In genomic region chr16:86408685-86409084, GRCh38 we compare ENCODE assay signal across 15 cellular contexts.
A peak's percentile ranks its signal among the peaks of the same experiment; 100 is the strongest.
DNase-seq lines count a peak whose midpoint lies in the region; ATAC-seq and TF ChIP-seq lines count a peak whose summit lies in the region.
"Had no signal": no experiment of that assay in that cellular context is flagged by ENCODE, and none has a peak within 500 bp of the region (broad histone marks: within the 10 kb centered on the region; RNA-seq: fewer than 3 reads in every experiment).

No MANE protein-coding gene starts in this region.

- peak overlapping the region; percentile 68 to 81 for H3K18ac ChIP-seq in mesenchymal stem cell (ENCODE audit: low read depth in 1 of 2, low read length in 2 of 2)

- peak overlapping the region; percentile 80 for H4K8ac ChIP-seq in mesenchymal stem cell (ENCODE audit: low read length)

- CTCF ChIA-PET in WTC11 (lab: Charles Lee): interaction anchor here (1.4 to 1.6 kb wide), 3 partner anchors 22 to 135 kb away, joined by 3 to 4 read pairs (median 4); no protein-coding TSS in a partner anchor

- H3K27me3 ChIP-seq in mesenchymal stem cell (ENCODE audit: control insufficient read depth in 1 of 2, insufficient read depth in 1 of 2, low read length in 2 of 2): peaks cover 0 to 75% of the 10 kb centered on the region in 2 experiments
- H3K27me3 ChIP-seq in sigmoid colon: no peaks in the 10 kb centered on the region

- H3K27ac ChIP-seq in mesenchymal stem cell (ENCODE audit: low read length, poor library complexity, severe bottlenecking) (no peak overlapping the region), sigmoid colon (peak overlapping the region in 3 of 4 donors; percentile 7 to 77 (median 57))
- H3K27ac ChIP-seq: 22Rv1 had no signal

- no peak overlapping the region for H2BK5ac ChIP-seq in mesenchymal stem cell (ENCODE audit: low read depth, low read length, poor library complexity, severe bottlenecking)

- no peaks in the 10 kb centered on the region for H3K4me1 Mint-ChIP-seq in activated naive CD8-positive, alpha-beta T cell treated with anti-CD3 and anti-CD28 coated beads, Interleukin-2, amount 10 ng/mL, durations not matched to agents 7 days and 5 days
- H3K4me1 Mint-ChIP-seq in activated naive CD8-positive, alpha-beta T cell treated with anti-CD3 and anti-CD28 coated beads, Interleukin-2, amount 50 U/mL, for 24 hours: no peaks in the 10 kb centered on the region
- H3K4me1 Mint-ChIP-seq in WTC11: peaks cover 28% of the 10 kb centered on the region
- H3K4me1 Mint-ChIP-seq: CD14-positive monocyte had no signal

- H3K9ac ChIP-seq in mesenchymal stem cell (ENCODE audit: low read length): no peak overlapping the region

- peak overlapping the region; percentile 36 for H3K27ac Mint-ChIP-seq in activated naive CD8-positive, alpha-beta T cell treated with anti-CD3 and anti-CD28 coated beads, Interleukin-2, amount 10 ng/mL, durations not matched to agents 7 days and 5 days
- no peak overlapping the region for H3K27ac Mint-ChIP-seq in activated naive CD8-positive, alpha-beta T cell treated with anti-CD3 and anti-CD28 coated beads, Interleukin-2, amount 50 U/mL, for 24 hours
- H3K27ac Mint-ChIP-seq in WTC11: no peak overlapping the region
- H3K27ac Mint-ChIP-seq: CD14-positive monocyte; CD8-positive, alpha-beta T cell had no signal

- H3K36me3 ChIP-seq in mesenchymal stem cell (ENCODE audit: control insufficient read depth in 1 of 2, insufficient read depth in 2 of 2, low read depth in 1 of 2, low read length in 2 of 2) (no peaks in the 10 kb centered on the region), sigmoid colon (no peaks in the 10 kb centered on the region)

- H3K4me3 ChIP-seq in mesenchymal stem cell (ENCODE audit: insufficient read depth in 1 of 2, low read depth in 1 of 2, low read length in 2 of 2): no peak overlapping the region
- H3K4me3 ChIP-seq in sigmoid colon: no peak overlapping the region

- no peaks in the 10 kb centered on the region for H3K36me3 Mint-ChIP-seq in activated naive CD8-positive, alpha-beta T cell treated with anti-CD3 and anti-CD28 coated beads, Interleukin-2, amount 10 ng/mL, durations not matched to agents 7 days and 5 days
- H3K36me3 Mint-ChIP-seq in activated naive CD8-positive, alpha-beta T cell treated with anti-CD3 and anti-CD28 coated beads, Interleukin-2, amount 50 U/mL, for 24 hours (ENCODE audit: low read depth): no peaks in the 10 kb centered on the region
- peaks cover 19% of the 10 kb centered on the region for H3K36me3 Mint-ChIP-seq in WTC11
- H3K36me3 Mint-ChIP-seq: CD14-positive monocyte; CD8-positive, alpha-beta T cell had no signal

- H3K27me3 Mint-ChIP-seq in activated naive CD8-positive, alpha-beta T cell treated with anti-CD3 and anti-CD28 coated beads, Interleukin-2, amount 10 ng/mL, durations not matched to agents 7 days and 5 days: peaks cover 7% of the 10 kb centered on the region
- H3K27me3 Mint-ChIP-seq in activated naive CD8-positive, alpha-beta T cell treated with anti-CD3 and anti-CD28 coated beads, Interleukin-2, amount 50 U/mL, for 24 hours: peaks cover 16% of the 10 kb centered on the region
- peaks cover 7% of the 10 kb centered on the region for H3K27me3 Mint-ChIP-seq in WTC11 (ENCODE audit: low read depth)

- H2AK5ac ChIP-seq in mesenchymal stem cell (ENCODE audit: low read length, severe bottlenecking): no peak overlapping the region

- H3K4ac ChIP-seq in mesenchymal stem cell (ENCODE audit: low read depth in 1 of 2, low read length in 2 of 2): peak overlapping the region in 1 of 2 experiments; percentile 38

- no peak for DNase-seq in activated naive CD8-positive, alpha-beta T cell treated with anti-CD3 and anti-CD28 coated beads, Interleukin-2, amount 10 ng/mL, durations not matched to agents 7 days and 5 days
- DNase-seq in activated naive CD8-positive, alpha-beta T cell treated with anti-CD3 and anti-CD28 coated beads, Interleukin-2, amount 50 U/mL, for 24 hours: no peak
- DNase-seq in WTC11 (ENCODE audit: low spot score) (no peak), mesenchymal stem cell (no peak), sigmoid colon (no peak), omental fat pad (ENCODE audit: low spot score) (no peak)
- no peak for DNase-seq in stimulated activated CD4-positive, alpha-beta T cell treated with anti-CD3 and anti-CD28 coated beads, Interleukin-4, amount 100 ng/mL, for 4 hours
- DNase-seq: CD8-positive, alpha-beta T cell; COR-L47; DMS153; DMS79 treated with DMSO at 0.1 percent for 48 hours; GDM1 had no signal

- H3K4me1 ChIP-seq in mesenchymal stem cell (ENCODE audit: control insufficient read depth, insufficient read depth, low read depth, low read length) (no peaks in the 10 kb centered on the region), sigmoid colon (peaks cover 0 to 41% (median 22%) of the 10 kb centered on the region in 4 donors)

- ATAC-seq in activated naive CD8-positive, alpha-beta T cell treated with anti-CD3 and anti-CD28 coated beads, Interleukin-2, amount 10 ng/mL, durations not matched to agents 7 days and 5 days (ENCODE audit: low read depth): no peak
- no peak for ATAC-seq in activated naive CD8-positive, alpha-beta T cell treated with anti-CD3 and anti-CD28 coated beads, Interleukin-2, amount 50 U/mL, for 24 hours
- ATAC-seq in WTC11 (peak; percentile 71), omental fat pad (ENCODE audit: low FRiP score) (no peak), HG02588 (IDR thresholded peaks at IDR 0.05; ENCODE audit: unreplicated experiment) (no peak)
- ATAC-seq: CD8-positive, alpha-beta T cell had no signal

- H3K4me3 Mint-ChIP-seq in activated naive CD8-positive, alpha-beta T cell treated with anti-CD3 and anti-CD28 coated beads, Interleukin-2, amount 10 ng/mL, durations not matched to agents 7 days and 5 days: no peak overlapping the region
- H3K4me3 Mint-ChIP-seq in activated naive CD8-positive, alpha-beta T cell treated with anti-CD3 and anti-CD28 coated beads, Interleukin-2, amount 50 U/mL, for 24 hours: no peak overlapping the region
- no peak overlapping the region for H3K4me3 Mint-ChIP-seq in WTC11
- H3K4me3 Mint-ChIP-seq: CD14-positive monocyte; CD8-positive, alpha-beta T cell had no signal

- H2AFZ ChIP-seq in mesenchymal stem cell (ENCODE audit: low read depth, low read length): peak overlapping the region; percentile 56

- TF ChIP-seq EP300 in sigmoid colon (IDR thresholded peaks at IDR 0.05): no peak

- no peak for TF ChIP-seq POLR2A in sigmoid colon (IDR thresholded peaks at IDR 0.05)

- H2BK12ac ChIP-seq in mesenchymal stem cell (ENCODE audit: low read length in 2 of 2): peak overlapping the region; percentile 32 to 81

- TF ChIP-seq CTCF in WTC11 (IDR thresholded peaks at IDR 0.05) (no peak), sigmoid colon (IDR thresholded peaks at IDR 0.05) (no peak), omental fat pad (IDR thresholded peaks at IDR 0.05) (no peak)

- no peak overlapping the region for H3K4me2 ChIP-seq in mesenchymal stem cell (ENCODE audit: low read length, poor library complexity, severe bottlenecking)

- H3K79me1 ChIP-seq in mesenchymal stem cell (replicated peaks; ENCODE audit: low read length, poor library complexity, severe bottlenecking): no peaks in the 10 kb centered on the region

- intact Hi-C loops in sigmoid colon (cut with DNase I): no loop called here

- peaks cover 4% of the 10 kb centered on the region for H3K9me3 Mint-ChIP-seq in activated naive CD8-positive, alpha-beta T cell treated with anti-CD3 and anti-CD28 coated beads, Interleukin-2, amount 10 ng/mL, durations not matched to agents 7 days and 5 days
- peaks cover 3% of the 10 kb centered on the region for H3K9me3 Mint-ChIP-seq in activated naive CD8-positive, alpha-beta T cell treated with anti-CD3 and anti-CD28 coated beads, Interleukin-2, amount 50 U/mL, for 24 hours
- H3K9me3 Mint-ChIP-seq in WTC11: peaks cover 36% of the 10 kb centered on the region

- H2BK15ac ChIP-seq in mesenchymal stem cell (ENCODE audit: low read depth, poor library complexity, severe bottlenecking): peak overlapping the region; percentile 13

- H2BK120ac ChIP-seq in mesenchymal stem cell (ENCODE audit: low read depth, low read length): no peak overlapping the region

- H3K23ac ChIP-seq in mesenchymal stem cell (ENCODE audit: low read length in 2 of 2): no peak overlapping the region

- WGBS in mesenchymal stem cell: 49% methylated on average over 4 of the region's 4 CpGs
- WGBS in sigmoid colon, 2 donors: 55 to 64% methylated on average over 4 of the region's 4 CpGs

- peak overlapping the region in 1 of 2 experiments; percentile 58 for H3K14ac ChIP-seq in mesenchymal stem cell (ENCODE audit: low read length in 2 of 2)

- H4K91ac ChIP-seq in mesenchymal stem cell (ENCODE audit: low read length): no peak overlapping the region

- H3K9me3 ChIP-seq in mesenchymal stem cell (ENCODE audit: control insufficient read depth, low read length): peaks cover 27% of the 10 kb centered on the region
- H3K9me3 ChIP-seq in sigmoid colon: no peaks in the 10 kb centered on the region

- POLR2A ChIA-PET in activated naive CD8-positive, alpha-beta T cell treated with anti-CD3 and anti-CD28 coated beads, Interleukin-2, amount 10 ng/mL, durations not matched to agents 7 days and 5 days (lab: Charles Lee): no interaction called here
- POLR2A ChIA-PET in WTC11 (lab: Charles Lee): no interaction called here

TF ChIP-seq in WTC11, 78 proteins besides CTCF, POLR2A, EP300 and RAD21 (continues in another document):
- TF ChIP-seq ZNF138 (CRISPR knock-in tag; conservative IDR thresholded peaks at IDR 0.05): no peak
- no peak for TF ChIP-seq MYBL2 (CRISPR knock-in tag; IDR thresholded peaks at IDR 0.05)
- no peak for TF ChIP-seq ESRRA (CRISPR knock-in tag; IDR thresholded peaks at IDR 0.05; ENCODE audit: borderline replicate concordance)
- TF ChIP-seq TCF7 (CRISPR knock-in tag; IDR thresholded peaks at IDR 0.05; ENCODE audit: low read depth): no peak
- no peak for TF ChIP-seq ATF1 (CRISPR knock-in tag; IDR thresholded peaks at IDR 0.05)
- TF ChIP-seq NFYB (CRISPR knock-in tag; conservative IDR thresholded peaks at IDR 0.05; ENCODE audit: low read depth): no peak
- no peak for TF ChIP-seq ZNF416 (CRISPR knock-in tag; IDR thresholded peaks at IDR 0.05)
- no peak for TF ChIP-seq ZNF232 (CRISPR knock-in tag; IDR thresholded peaks at IDR 0.05)
- TF ChIP-seq RELA (CRISPR knock-in tag; IDR thresholded peaks at IDR 0.05; ENCODE audit: borderline replicate concordance): no peak
- TF ChIP-seq ZBTB21 (CRISPR knock-in tag; IDR thresholded peaks at IDR 0.05; ENCODE audit: borderline replicate concordance): no peak
- no peak for TF ChIP-seq NFATC4 (CRISPR knock-in tag; IDR thresholded peaks at IDR 0.05)
